In genomic region chr1:67652800-67653199, GRCh38 we compare ENCODE assay signal across 9 cellular contexts. TPM values are rescaled to one million over a fixed set of nuclear protein-coding genes. Genes with fewer than 3 reads are reported as not detected.
DNase-seq lines count a peak whose midpoint lies in the region; ATAC-seq and TF ChIP-seq lines count a peak whose summit lies in the region.
"Had no signal": no experiment of that assay in that cellular context is flagged by ENCODE, and none has a peak within 500 bp of the region (broad histone marks: within the 10 kb centered on the region; RNA-seq: fewer than 3 reads in every experiment).

No MANE protein-coding gene starts in this region.

- H3K27ac ChIP-seq in lower lobe of right lung (no peak overlapping the region), H9 (ENCODE audit: insufficient read length, low read depth, low read length) (no peak overlapping the region)

- no peaks in the 10 kb centered on the region for H3K27me3 ChIP-seq in lower lobe of right lung (ENCODE audit: low read depth)
- H3K27me3 ChIP-seq in H9 (ENCODE audit: insufficient read depth, low read length): no peaks in the 10 kb centered on the region

- H3K4ac ChIP-seq in H9 (ENCODE audit: low read depth, low read length): no peak overlapping the region

- H2AFZ ChIP-seq in H9 (ENCODE audit: low read length): no peak overlapping the region

- no peak overlapping the region for H4K5ac ChIP-seq in H9 (ENCODE audit: insufficient read length, low read depth, low read length)

- H3T11ph ChIP-seq in H9 (ENCODE audit: low read length): no peak overlapping the region

- no peak overlapping the region for H4K91ac ChIP-seq in H9 (ENCODE audit: insufficient read length, low read depth, low read length)

- no peaks in the 10 kb centered on the region for H4K20me1 ChIP-seq in H9 (ENCODE audit: control insufficient read depth, insufficient read depth, insufficient read length)

- no peak overlapping the region for H3K23ac ChIP-seq in H9 (ENCODE audit: insufficient read length, low read depth, low read length)

- H2BK120ac ChIP-seq in H9 (ENCODE audit: low read depth, low read length, poor library complexity, severe bottlenecking): no peak overlapping the region

- H3K79me2 ChIP-seq in H9 (ENCODE audit: insufficient read depth, low read length): no peaks in the 10 kb centered on the region

- H3K23me2 ChIP-seq in H9 (ENCODE audit: insufficient read length, low read depth, low read length, poor library complexity, severe bottlenecking): no peaks in the 10 kb centered on the region

- H3K56ac ChIP-seq in H9 (ENCODE audit: insufficient read length, low read depth, low read length): no peak overlapping the region

- intact Hi-C loops in lower lobe of right lung (cut with DNase I): no loop called here

- H3K4me3 Mint-ChIP-seq in H9: no peak overlapping the region

- H2BK5ac ChIP-seq in H9 (ENCODE audit: insufficient read length, low read length): no peak overlapping the region

- H3K27me3 Mint-ChIP-seq in H9 (ENCODE audit: low read depth): no peaks in the 10 kb centered on the region

- H3K36me3 Mint-ChIP-seq in H9 (ENCODE audit: insufficient read depth in 1 of 3, low read depth in 3 of 3): no peaks in the 10 kb centered on the region

- no peak overlapping the region for H2BK12ac ChIP-seq in H9 (ENCODE audit: insufficient read length, low read depth, low read length)

- ATAC-seq in HG03280 (IDR thresholded peaks at IDR 0.05; ENCODE audit: unreplicated experiment) (peak; percentile 39), lower lobe of right lung (peak; percentile 29 to 32), HG03521 (IDR thresholded peaks at IDR 0.05; ENCODE audit: unreplicated experiment) (no peak)

- H3K4me2 ChIP-seq in H9 (ENCODE audit: insufficient read depth, insufficient read length, low read length): no peak overlapping the region

- no peak overlapping the region for H3K9ac ChIP-seq in H9 (ENCODE audit: extremely low read depth, insufficient read length, low read length)

- H2BK20ac ChIP-seq in H9 (ENCODE audit: low read depth, low read length, poor library complexity, severe bottlenecking): no peak overlapping the region

- no peaks in the 10 kb centered on the region for H3K4me1 ChIP-seq in lower lobe of right lung
- H3K4me1 ChIP-seq in H9 (ENCODE audit: insufficient read depth, low read length): no peaks in the 10 kb centered on the region; the same call in 1 of the 2 replicates

- H3K4me3 ChIP-seq in lower lobe of right lung: no peak overlapping the region

- no peaks in the 10 kb centered on the region for H3K79me1 ChIP-seq in H9 (ENCODE audit: insufficient read depth, low read depth, low read length, poor library complexity, severe bottlenecking)

- no CpG with 5 or more reads among the region's 2 CpGs for WGBS in H9 (ENCODE audit: extremely low coverage, insufficient read length, low lambda C conversion rate)

- DNase-seq in GM03348 (ENCODE audit: low spot score): peak; percentile 67
- peak; percentile 13 for DNase-seq in SW480 (ENCODE audit: low spot score)
- no peak for DNase-seq in lower lobe of right lung
- DNase-seq in activated CD4-positive, CD25-positive, alpha-beta regulatory T cell (lab: John Stamatoyannopoulos, UW): no peak
- no peak for DNase-seq in H9
- no peak for DNase-seq in pons (ENCODE audit: low spot score)
- DNase-seq: NCI-H1105 treated with DMSO at 0.1 percent for 48 hours had no signal

- H3K18ac ChIP-seq in H9 (ENCODE audit: insufficient read length, low read depth, low read length): no peak overlapping the region

- no peak overlapping the region for H4K8ac ChIP-seq in H9 (replicated peaks; ENCODE audit: insufficient read length, low read depth, low read length)

- no peak overlapping the region for H2BK15ac ChIP-seq in H9 (ENCODE audit: low read depth, low read length)

- H3K4me1 Mint-ChIP-seq in H9: peaks cover 13 to 14% of the 10 kb centered on the region in 2 experiments

- no peak overlapping the region for H3K27ac Mint-ChIP-seq in H9

- TF ChIP-seq CTCF in lower lobe of right lung (IDR thresholded peaks at IDR 0.05) (no peak), H9 (conservative IDR thresholded peaks at IDR 0.05) (no peak)

- H3K9me3 ChIP-seq in lower lobe of right lung: no peaks in the 10 kb centered on the region
- H3K9me3 ChIP-seq in H9 (ENCODE audit: control insufficient read depth, low read depth, low read length): no peaks in the 10 kb centered on the region

- no peak overlapping the region for H2AK5ac ChIP-seq in H9 (ENCODE audit: insufficient read length, low read length)

- H3K9me3 Mint-ChIP-seq in H9: peaks cover 0 to 2% of the 10 kb centered on the region in 2 experiments; a peak in 1 of 5 replicates

- H3K36me3 ChIP-seq in lower lobe of right lung: no peaks in the 10 kb centered on the region

- no peak overlapping the region for H3K14ac ChIP-seq in H9 (ENCODE audit: insufficient read depth, low read length)

RNA-seq across cellular contexts. Expression of gene GADD45A, which starts 32.2 kb away (rescaled TPM):
- total RNA-seq in lower lobe of right lung (13.6 TPM), H9 (2021) (22.8 and 25.0 TPM in 2 replicates)

Comparison
In these comparisons a context has a peak if more than half of its experiments do, and no peak if none do; other contexts are left out.
1. DNase-seq: peak in GM03348 (single experiment) and SW480 (single experiment); none in lower lobe of right lung (single experiment), activated CD4-positive, CD25-positive, alpha-beta regulatory T cell (0 of 4), H9 (single experiment) and pons (single experiment).